In genomic region chr10:105827133-105827532, GRCh38 we compare ENCODE assay signal across 27 cellular contexts.
"Had no signal": no experiment of that assay in that cellular context is flagged by ENCODE, and none has a peak within 500 bp of the region (broad histone marks: within the 10 kb centered on the region; RNA-seq: fewer than 3 reads in every experiment).

No MANE protein-coding gene starts in this region.

- H3K36me3 ChIP-seq: gastrocnemius medialis, right atrium auricular region, stomach, suprapubic skin, tibial nerve had no signal

- H3K9me3 ChIP-seq: gastrocnemius medialis, mucosa of descending colon, right atrium auricular region, suprapubic skin had no signal

- H3K27ac ChIP-seq: gastrocnemius medialis, hepatocyte, right atrium auricular region, stomach, suprapubic skin, tibial nerve had no signal

- H3K4me3 ChIP-seq: gastrocnemius medialis, hepatocyte, mucosa of descending colon, right atrium auricular region, smooth muscle cell, stomach, suprapubic skin, tibial nerve had no signal

- DNase-seq: activated CD4-positive, alpha-beta memory T cell treated with anti-CD3 and anti-CD28 coated beads, Interleukin-2, amount 10 ng/mL, durations not matched to agents 7 days and 5 days; activated CD4-positive, alpha-beta T cell treated with anti-CD3 and anti-CD28 coated beads for 1 hour; activated CD4-positive, alpha-beta T cell treated with anti-CD3 and anti-CD28 coated beads, Interleukin-2, amount 10 ng/mL, durations not matched to agents 7 days and 5 days; activated naive CD8-positive, alpha-beta T cell treated with anti-CD3 and anti-CD28 coated beads, Interleukin-2, amount 50 U/mL, for 24 hours; activated T-cell treated with anti-CD3 and anti-CD28 coated beads, Interleukin-2, amount 50 U/mL, for 4 hours; amygdala; caudate nucleus; cortex of kidney; effector memory CD8-positive, alpha-beta T cell; erythroblast; gastrocnemius medialis; glutamatergic neuron; left cardiac atrium; left ventricle myocardium superior; mucosa of descending colon; stimulated activated CD4-positive, alpha-beta T cell treated with anti-CD3 and anti-CD28 coated beads, Interleukin-1b, Interleukin-23, amount 100 ng/mL, for 48 hours; stimulated activated naive B cell treated with anti-CD40 and anti-IgM and Interleukin-4, amounts not matched to agents 10 μg/mL and 1 μg/mL and 100 μg/mL, for 72 hours; stomach had no signal

- H3K27me3 ChIP-seq: gastrocnemius medialis, hepatocyte, right atrium auricular region, stomach, suprapubic skin, tibial nerve had no signal

- FAIRE-seq: keratinocyte had no signal

- H3K4me1 ChIP-seq: gastrocnemius medialis, right atrium auricular region, stomach, suprapubic skin, tibial nerve had no signal

- ATAC-seq: activated naive CD8-positive, alpha-beta T cell treated with anti-CD3 and anti-CD28 coated beads, Interleukin-2, amount 50 U/mL, for 24 hours; activated T-cell treated with anti-CD3 and anti-CD28 coated beads, Interleukin-2, amount 50 U/mL, for 4 hours; activated T-helper 17 cell treated with anti-CD3 and anti-CD28 coated beads, Interleukin-2, amount 50 U/mL, for 72 hours; effector memory CD8-positive, alpha-beta T cell; gastrocnemius medialis; left cardiac atrium; left ventricle myocardium superior; mucosa of descending colon; natural killer cell treated with Interleukin-12 subunit alpha and Interleukin-12 subunit beta and Interleukin-15 and Interleukin-18, amount 100 ng/mL, for 72 hours; stimulated activated naive B cell treated with anti-CD40 and anti-IgM and Interleukin-4, amounts not matched to agents 10 μg/mL and 1 μg/mL and 100 μg/mL, for 72 hours; WTC11 had no signal
